Comparison of ENCODE assay signal across 10 cellular contexts in the genomic region with DNA sequence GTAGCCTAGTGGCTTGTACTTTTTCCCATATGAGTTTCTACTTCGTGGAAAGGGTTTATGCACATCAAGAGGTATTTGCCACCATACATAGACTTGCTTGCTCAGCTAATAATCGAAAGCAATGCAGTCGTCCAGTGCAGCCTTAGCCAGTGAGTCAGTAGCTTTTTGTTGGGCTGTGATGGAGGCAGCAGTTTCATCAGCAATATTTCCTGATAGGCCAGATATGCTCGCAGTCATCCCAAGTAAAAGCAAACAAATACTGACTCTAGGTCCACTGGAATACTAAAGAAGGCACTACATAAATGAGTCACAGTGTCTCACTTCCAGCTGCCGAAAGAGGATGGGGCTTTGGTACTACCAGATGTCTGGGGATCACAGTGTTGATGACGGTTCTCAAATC. TPM values are rescaled to one million over a fixed set of nuclear protein-coding genes. Genes with fewer than 3 reads are reported as not detected.
DNase-seq lines count a peak whose midpoint lies in the region; ATAC-seq and TF ChIP-seq lines count a peak whose summit lies in the region.
"Had no signal": no experiment of that assay in that cellular context is flagged by ENCODE, and none has a peak within 500 bp of the region (broad histone marks: within the 10 kb centered on the region; RNA-seq: fewer than 3 reads in every experiment).

No MANE protein-coding gene starts in this region.

- peak overlapping the region in 3 of 5 donors; percentile 68 to 77 (median 74) for H3K4me3 Mint-ChIP-seq in immature natural killer cell

- TF ChIP-seq POLR2A in transverse colon (IDR thresholded peaks at IDR 0.05) = no peak

- H3K27ac Mint-ChIP-seq in immature natural killer cell = peak overlapping the region in 1 of 6 donors; percentile 10

- H3K4me1 ChIP-seq in transverse colon = peaks cover 4 to 26% (median 18%) of the 10 kb centered on the region in 4 donors

- DNase-seq in A172 (ENCODE audit: low spot score) (peak; percentile 72), GM04503 (ENCODE audit: low read depth) (peak; percentile 67), amniotic epithelial cell (ENCODE audit: low read depth) (peak; percentile 75), immature natural killer cell (no peak), NCI-H2196 treated with DMSO at 0.1 percent for 48 hours (lab: John Stamatoyannopoulos, UW; ENCODE audit: unreplicated experiment) (no peak), transverse colon (no peak), retina (no peak)
- DNase-seq: activated naive CD4-positive, alpha-beta T cell treated with anti-CD3 and anti-CD28 coated beads, Interleukin-2, amount 50 U/mL, for 16 hours; NCI-H526 had no signal

- no peaks in the 10 kb centered on the region for H3K9me3 ChIP-seq in transverse colon

- no peak overlapping the region for H3K4me3 ChIP-seq in transverse colon

- no peak for ATAC-seq in GM21528 (IDR thresholded peaks at IDR 0.05; ENCODE audit: low FRiP score, unreplicated experiment)

- H3K9me3 Mint-ChIP-seq in immature natural killer cell = no peaks in the 10 kb centered on the region

- H3K36me3 ChIP-seq in transverse colon = no peaks in the 10 kb centered on the region

- H3K27ac ChIP-seq in transverse colon = no peak overlapping the region

- H3K27me3 Mint-ChIP-seq in immature natural killer cell (ENCODE audit: low read depth in 3 of 3) = peaks cover 15 to 18% (median 15%) of the 10 kb centered on the region in 3 donors

- intact Hi-C loops in transverse colon (cut with DNase I; ENCODE audit: low total_unique reads) = no loop called here

- no peak for TF ChIP-seq EP300 in transverse colon (IDR thresholded peaks at IDR 0.05; ENCODE audit: low read depth)

- peaks cover 38% of the 10 kb centered on the region for H3K27me3 ChIP-seq in transverse colon

- WGBS in transverse colon (ENCODE audit: low coverage in 1 of 2), 2 donors = 56 to 80% methylated on average over 3 to 6 of the region's 6 CpGs

- no peak for TF ChIP-seq CTCF in transverse colon (IDR thresholded peaks at IDR 0.05)

- in situ Hi-C loops in transverse colon (cut with MboI; ENCODE audit: low pct_ligation_motif_present in 1 of 4, low pct_unique_long_range_greater_than_20kb in 1 of 4, low sequenced_read_pairs in 3 of 4) = no loop called here

- H3K36me3 Mint-ChIP-seq in immature natural killer cell = no peaks in the 10 kb centered on the region

- H3K4me1 Mint-ChIP-seq in immature natural killer cell = peaks cover 21 to 22% of the 10 kb centered on the region in 2 donors

RNA-seq across cellular contexts. Expression of a gene that starts 2.1 kb away (rescaled TPM):
- 67.9 and 79.3 TPM in 2 replicates for total RNA-seq in A172 (2014; rRNA removed; shearing (Covaris generic))
- 10 to 100 TPM in 1 of 3 donors, 1 to 10 TPM in 2; 8.7 to 17.8 (median 9.0) TPM for polyA plus RNA-seq in immature natural killer cell
- total RNA-seq in transverse colon = 10 to 100 TPM in 3 of 4 donors, 1 to 10 TPM in 1; 9.7 to 36.8 (median 27.6) TPM

Comparison
In these comparisons a context has a peak if more than half of its experiments do, and no peak if none do; other contexts are left out.
1. DNase-seq: peak in A172 (single experiment), GM04503 (single experiment) and amniotic epithelial cell (single experiment); none in immature natural killer cell (0 of 3), NCI-H2196 treated with DMSO at 0.1 percent for 48 hours (single experiment), transverse colon (single experiment) and retina (single experiment).